10 cellular contexts compared by ENCODE assay signal in the genomic region with DNA sequence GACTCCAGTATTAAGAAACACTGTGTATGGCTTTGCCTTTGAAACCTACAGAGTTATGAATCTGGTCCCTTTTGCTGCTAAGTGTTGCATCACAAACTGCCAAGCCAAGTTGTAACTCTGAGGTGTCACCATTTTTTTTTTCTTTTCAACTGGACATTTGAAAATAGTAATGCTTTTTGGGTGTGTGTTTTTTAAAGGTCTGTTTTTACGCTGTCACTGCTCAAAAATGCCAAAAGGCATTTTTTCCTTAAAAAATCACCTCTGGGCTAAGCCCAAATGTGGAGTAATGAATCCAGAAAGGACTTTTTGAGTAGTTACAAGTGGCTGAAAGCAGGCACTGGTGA. TPM values are rescaled to one million over a fixed set of nuclear protein-coding genes. Genes with fewer than 3 reads are reported as not detected.
DNase-seq lines count a peak whose midpoint lies in the region; ATAC-seq and TF ChIP-seq lines count a peak whose summit lies in the region.
"Had no signal": no experiment of that assay in that cellular context is flagged by ENCODE, and none has a peak within 500 bp of the region (broad histone marks: within the 10 kb centered on the region; RNA-seq: fewer than 3 reads in every experiment).

No MANE protein-coding gene starts in this region.

- H3K36me3 ChIP-seq in MM.1S (replicated peaks; ENCODE audit: insufficient read depth, low read length) = no peaks in the 10 kb centered on the region
- no peaks in the 10 kb centered on the region for H3K36me3 ChIP-seq in ascending aorta
- H3K36me3 ChIP-seq in tibial artery = no peaks in the 10 kb centered on the region
- H3K36me3 ChIP-seq: ovary had no signal

- peak overlapping the region; percentile 94 to 99 (median 97) for H3K27ac Mint-ChIP-seq in CD14-positive monocyte
- H3K27ac Mint-ChIP-seq in natural killer cell treated with Interleukin-12 subunit alpha and Interleukin-12 subunit beta and Interleukin-15 and Interleukin-18, amount 100 ng/mL, for 72 hours = peak overlapping the region; percentile 75 to 87

- H3K9me2 ChIP-seq in MM.1S (replicated peaks; ENCODE audit: insufficient read depth, low read length) = no peaks in the 10 kb centered on the region

- peaks cover 0 to 2% (median 0%) of the 10 kb centered on the region in 7 donors for H3K9me3 Mint-ChIP-seq in CD14-positive monocyte
- no peaks in the 10 kb centered on the region for H3K9me3 Mint-ChIP-seq in natural killer cell treated with Interleukin-12 subunit alpha and Interleukin-12 subunit beta and Interleukin-15 and Interleukin-18, amount 100 ng/mL, for 72 hours

- no peak overlapping the region for H3K9ac ChIP-seq in MM.1S (ENCODE audit: low read length)

- H3K79me2 ChIP-seq in MM.1S (ENCODE audit: low read length) = peaks cover 70% of the 10 kb centered on the region

- peaks cover 44 to 63% of the 10 kb centered on the region in 2 donors for H3K36me3 Mint-ChIP-seq in CD14-positive monocyte
- no peaks in the 10 kb centered on the region for H3K36me3 Mint-ChIP-seq in natural killer cell treated with Interleukin-12 subunit alpha and Interleukin-12 subunit beta and Interleukin-15 and Interleukin-18, amount 100 ng/mL, for 72 hours

- TF ChIP-seq CTCF in CD14-positive monocyte (IDR thresholded peaks at IDR 0.05) (no peak), MM.1S (IDR thresholded peaks at IDR 0.05; ENCODE audit: low read length) (no peak), ascending aorta (IDR thresholded peaks at IDR 0.05) (no peak), tibial artery (IDR thresholded peaks at IDR 0.05) (no peak)

- peak; percentile 60 to 86 for ATAC-seq in natural killer cell treated with Interleukin-12 subunit alpha and Interleukin-12 subunit beta and Interleukin-15 and Interleukin-18, amount 100 ng/mL, for 72 hours
- no peak for ATAC-seq in HG02870 (IDR thresholded peaks at IDR 0.05; ENCODE audit: unreplicated experiment)
- ATAC-seq in HG02981 (IDR thresholded peaks at IDR 0.05; ENCODE audit: unreplicated experiment) = no peak

- H3K27me3 ChIP-seq in MM.1S (replicated peaks; ENCODE audit: insufficient read depth, low read length) (no peaks in the 10 kb centered on the region), ascending aorta (no peaks in the 10 kb centered on the region), tibial artery (no peaks in the 10 kb centered on the region)
- H3K27me3 ChIP-seq: ovary had no signal

- H3K4me3 ChIP-seq in MM.1S (ENCODE audit: low read length) (no peak overlapping the region), ascending aorta (no peak overlapping the region), tibial artery (no peak overlapping the region)
- H3K4me3 ChIP-seq: coronary artery, ovary had no signal

- H4K20me1 ChIP-seq in MM.1S (ENCODE audit: insufficient read depth, low read length) = no peaks in the 10 kb centered on the region

- peaks cover 86% of the 10 kb centered on the region for H3K4me1 Mint-ChIP-seq in CD14-positive monocyte
- H3K4me1 Mint-ChIP-seq in natural killer cell treated with Interleukin-12 subunit alpha and Interleukin-12 subunit beta and Interleukin-15 and Interleukin-18, amount 100 ng/mL, for 72 hours (ENCODE audit: low read depth in 2 of 2) = peaks cover 55 to 59% of the 10 kb centered on the region in 2 donors

- H3F3A ChIP-seq in MM.1S (ENCODE audit: insufficient read depth, low read length) = peaks cover 7% of the 10 kb centered on the region; the same call in 1 of the 2 replicates

- DNase-seq in CD14-positive monocyte (ENCODE audit: low spot score) = peak; percentile 47
- no peak for DNase-seq in MM.1S
- no peak for DNase-seq in ascending aorta (ENCODE audit: low spot score in 2 of 2)
- no peak for DNase-seq in natural killer cell treated with Interleukin-12 subunit alpha and Interleukin-12 subunit beta and Interleukin-15 and Interleukin-18, amount 100 ng/mL, for 72 hours (ENCODE audit: low spot score)
- DNase-seq in DMS53 treated with DMSO at 0.1 percent for 48 hours (lab: John Stamatoyannopoulos, UW; ENCODE audit: unreplicated experiment) = no peak
- DNase-seq in tibial artery = no peak

- intact Hi-C loops in CD14-positive monocyte (cut with micrococcal nuclease) = no loop called here
- intact Hi-C loops in ascending aorta (cut with DNase I) = loop anchor here (2.0 kb wide), 1 partner anchor 26 kb away; no protein-coding TSS in a partner anchor
- intact Hi-C loops in tibial artery (cut with DNase I; ENCODE audit: low total_unique reads) = no loop called here

- H3K27me3 Mint-ChIP-seq in CD14-positive monocyte (ENCODE audit: low read depth in 3 of 3) = peaks cover 0 to 4% (median 0%) of the 10 kb centered on the region in 3 donors
- no peaks in the 10 kb centered on the region for H3K27me3 Mint-ChIP-seq in natural killer cell treated with Interleukin-12 subunit alpha and Interleukin-12 subunit beta and Interleukin-15 and Interleukin-18, amount 100 ng/mL, for 72 hours

- peak overlapping the region in 1 of 2 donors; percentile 68 for H3K4me3 Mint-ChIP-seq in CD14-positive monocyte
- H3K4me3 Mint-ChIP-seq in natural killer cell treated with Interleukin-12 subunit alpha and Interleukin-12 subunit beta and Interleukin-15 and Interleukin-18, amount 100 ng/mL, for 72 hours = peak overlapping the region; percentile 81

- peaks cover 46% of the 10 kb centered on the region for H3K4me1 ChIP-seq in MM.1S (ENCODE audit: low read length)
- peaks cover 20 to 67% of the 10 kb centered on the region in 2 donors for H3K4me1 ChIP-seq in ascending aorta
- peaks cover 8 to 63% (median 42%) of the 10 kb centered on the region in 4 donors for H3K4me1 ChIP-seq in tibial artery

- H2AFZ ChIP-seq in MM.1S (ENCODE audit: low read length) = no peak overlapping the region

- H3K27ac ChIP-seq in MM.1S (ENCODE audit: low read length) = peak overlapping the region; percentile 26; the same call in 1 of the 2 replicates
- H3K27ac ChIP-seq in ascending aorta = peak overlapping the region; percentile 64 to 68
- peak overlapping the region in 1 of 2 donors; percentile 6 for H3K27ac ChIP-seq in tibial artery

- H3K4me2 ChIP-seq in MM.1S (ENCODE audit: low read depth, low read length) = peak overlapping the region; percentile 67; the same call in 1 of the 2 replicates

- no peaks in the 10 kb centered on the region for H3K9me3 ChIP-seq in MM.1S (replicated peaks; ENCODE audit: insufficient read depth, low read length)
- H3K9me3 ChIP-seq in ascending aorta = no peaks in the 10 kb centered on the region
- H3K9me3 ChIP-seq in tibial artery = no peaks in the 10 kb centered on the region
- H3K9me3 ChIP-seq: ovary had no signal

RNA-seq across cellular contexts. Expression of gene SMAD3, which starts 9.5 kb away (rescaled TPM):
- polyA plus RNA-seq in CD14-positive monocyte = 1 to 10 TPM; 4.4 to 5.4 TPM
- total RNA-seq in ascending aorta = 89.3 TPM
- 10 to 100 TPM; 13.5 to 47.4 TPM for total RNA-seq in natural killer cell treated with Interleukin-12 subunit alpha and Interleukin-12 subunit beta and Interleukin-15 and Interleukin-18, amount 100 ng/mL, for 72 hours

Comparison
In these comparisons a context has a peak if more than half of its experiments do, and no peak if none do; other contexts are left out.
1. ATAC-seq: peak in natural killer cell treated with Interleukin-12 subunit alpha and Interleukin-12 subunit beta and Interleukin-15 and Interleukin-18, amount 100 ng/mL, for 72 hours (2 of 2); none in HG02870 (single experiment) and HG02981 (single experiment).